In the genomic region with DNA sequence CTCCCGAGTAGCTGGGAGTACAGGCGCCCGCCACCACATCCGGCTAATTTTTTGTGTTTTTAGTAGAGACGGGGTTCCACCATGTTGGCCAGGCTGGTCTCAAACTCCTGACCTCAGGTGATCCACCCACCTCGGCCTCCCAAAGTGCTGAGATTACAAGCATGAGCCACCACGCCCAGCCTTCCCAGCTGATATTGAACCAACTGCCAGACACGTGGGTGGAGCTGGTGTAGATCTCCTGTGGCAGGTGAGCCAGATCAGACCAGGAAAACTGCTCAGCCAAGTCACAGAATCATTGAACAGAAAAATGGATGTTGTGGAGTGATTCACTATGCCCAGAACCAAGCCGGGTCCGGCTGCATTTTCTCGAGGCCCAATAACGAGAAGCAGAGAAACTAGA, we compare ENCODE assay signal across 4 cellular contexts. TPM values are rescaled to one million over a fixed set of nuclear protein-coding genes. Genes with fewer than 3 reads are reported as not detected.
"Had no signal": no experiment of that assay in that cellular context is flagged by ENCODE, and none has a peak within 500 bp of the region (broad histone marks: within the 10 kb centered on the region; RNA-seq: fewer than 3 reads in every experiment).

No MANE protein-coding gene starts in this region.

RNA-seq across cellular contexts. Expression of gene OASL, which starts 8.4 kb away (rescaled TPM):
- total RNA-seq: GM23338, H1, H9, HFFc6 had no signal
- polyA plus RNA-seq: GM23338, H1 had no signal
